ENCODE assay signal across 1 cellular context in genomic region chr15:37101634-37102314, GRCh38.
TF ChIP-seq lines count a peak whose summit lies in the region.

No MANE protein-coding gene starts in this region.

TF ChIP-seq in GM23338, 12 proteins besides CTCF, POLR2A, EP300 and RAD21 (continued from another document):
- TF ChIP-seq REST (IDR thresholded peaks at IDR 0.05; ENCODE audit: unreplicated experiment) (no peak), STAT1 (IDR thresholded peaks at IDR 0.05; ENCODE audit: unreplicated experiment) (no peak)
